ENCODE assay signal across 18 cellular contexts in the genomic region with DNA sequence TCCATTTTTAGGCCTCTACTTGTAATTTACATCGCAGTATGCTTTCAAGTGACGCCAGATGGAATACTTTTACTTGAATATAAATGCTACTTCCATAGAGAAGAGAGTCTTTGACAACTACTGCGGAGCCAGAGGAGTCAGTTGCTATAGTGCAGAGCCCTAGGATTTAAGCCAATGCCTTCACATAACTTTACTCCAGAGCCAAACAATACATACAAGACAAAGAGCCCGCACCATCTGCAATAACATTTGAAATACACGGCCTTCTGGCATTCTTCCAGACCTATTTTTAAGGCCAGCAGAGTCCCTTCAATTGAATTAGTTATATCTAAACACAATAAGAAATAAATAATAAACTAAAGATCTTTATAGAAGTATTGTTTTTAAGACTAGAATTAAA. TPM values are rescaled to one million over a fixed set of nuclear protein-coding genes. Genes with fewer than 3 reads are reported as not detected.
A peak's percentile ranks its signal among the peaks of the same experiment; 100 is the strongest.
DNase-seq lines count a peak whose midpoint lies in the region; ATAC-seq, FAIRE-seq and TF ChIP-seq lines count a peak whose summit lies in the region.
"Had no signal": no experiment of that assay in that cellular context is flagged by ENCODE, and none has a peak within 500 bp of the region (broad histone marks: within the 10 kb centered on the region; RNA-seq: fewer than 3 reads in every experiment).

No MANE protein-coding gene starts in this region.

- TF ChIP-seq CTCF in LNCaP clone FGC (IDR thresholded peaks at IDR 0.05; ENCODE audit: control insufficient read depth, extremely low read depth, insufficient read depth), result no peak
- no peak for TF ChIP-seq CTCF in astrocyte of the spinal cord (IDR thresholded peaks at IDR 0.05; ENCODE audit: low read depth, low read length)
- TF ChIP-seq CTCF in pancreas (IDR thresholded peaks at IDR 0.05), result no peak
- no peak for TF ChIP-seq CTCF in A673 (conservative IDR thresholded peaks at IDR 0.05; ENCODE audit: low read depth, low read length)

- H3K4me1 Mint-ChIP-seq in activated naive CD8-positive, alpha-beta T cell treated with anti-CD3 and anti-CD28 coated beads for 36 hours, result peaks cover 2% of the 10 kb centered on the region
- H3K4me1 Mint-ChIP-seq: activated T-helper 17 cell treated with anti-CD3 and anti-CD28 coated beads, Interleukin-2, amount 50 U/mL, for 72 hours; naive B cell had no signal

- 68 to 71% methylated on average over 5 of the region's 5 CpGs for WGBS in pancreas, 2 donors

- H3K9me3 Mint-ChIP-seq in activated naive CD8-positive, alpha-beta T cell treated with anti-CD3 and anti-CD28 coated beads for 36 hours, result no peaks in the 10 kb centered on the region
- H3K9me3 Mint-ChIP-seq: activated T-helper 17 cell treated with anti-CD3 and anti-CD28 coated beads, Interleukin-2, amount 50 U/mL, for 72 hours; naive B cell had no signal

- H3K27ac ChIP-seq in pancreas (no peak overlapping the region), A673 (ENCODE audit: low read depth, low read length, poor library complexity, severe bottlenecking) (no peak overlapping the region)
- H3K27ac ChIP-seq: parathyroid adenoma, spleen had no signal

- peak; percentile 46 for DNase-seq in LNCaP clone FGC (ENCODE audit: low read depth)
- DNase-seq in astrocyte of the spinal cord (ENCODE audit: low read depth, low spot score), result peak; percentile 66
- DNase-seq in globus pallidus (ENCODE audit: low spot score), result peak; percentile 14
- DNase-seq in pancreas, result no peak
- DNase-seq in A673 (ENCODE audit: low spot score), result no peak
- no peak for DNase-seq in GM19238 (ENCODE audit: insufficient read length, low spot score)
- DNase-seq in activated naive CD8-positive, alpha-beta T cell treated with anti-CD3 and anti-CD28 coated beads for 36 hours, result no peak
- DNase-seq: activated CD4-positive, CD25-positive, alpha-beta regulatory T cell treated with anti-CD3 and anti-CD28 coated beads, Interleukin-2, amount 50 U/mL, for 72 hours; Caco-2; glutamatergic neuron; MG63; naive B cell; spleen; T-helper 9 cell had no signal

- in situ Hi-C loops in astrocyte of the spinal cord (cut with HindIII; ENCODE audit: low sequenced_read_pairs), result no loop called here

- H3K9me3 ChIP-seq in pancreas (no peaks in the 10 kb centered on the region), A673 (ENCODE audit: low read depth, low read length, poor library complexity, severe bottlenecking) (no peaks in the 10 kb centered on the region)
- H3K9me3 ChIP-seq: Caco-2, MG63, spleen had no signal

- POLR2A ChIA-PET in A673 (lab: Charles Lee; ENCODE audit: low non-redundant PET), result no interaction called here

- H3K4me3 Mint-ChIP-seq in activated naive CD8-positive, alpha-beta T cell treated with anti-CD3 and anti-CD28 coated beads for 36 hours, result no peak overlapping the region
- H3K4me3 Mint-ChIP-seq: activated T-helper 17 cell treated with anti-CD3 and anti-CD28 coated beads, Interleukin-2, amount 50 U/mL, for 72 hours; naive B cell had no signal

- peak; percentile 77 for FAIRE-seq in pancreas (lab: Jason Lieb, UNC)

- BruUV-seq in A673 (replicated peaks; lab: Mats Ljungman, UMichigan), result no TSS peak

- H3K27ac Mint-ChIP-seq in activated naive CD8-positive, alpha-beta T cell treated with anti-CD3 and anti-CD28 coated beads for 36 hours, result no peak overlapping the region
- H3K27ac Mint-ChIP-seq: activated T-helper 17 cell treated with anti-CD3 and anti-CD28 coated beads, Interleukin-2, amount 50 U/mL, for 72 hours; naive B cell had no signal

- ATAC-seq in pancreas, result no peak
- no peak for ATAC-seq in GM21825 (IDR thresholded peaks at IDR 0.05; ENCODE audit: unreplicated experiment)
- ATAC-seq: activated T-helper 17 cell treated with anti-CD3 and anti-CD28 coated beads, Interleukin-2, amount 50 U/mL, for 72 hours had no signal

- H3K4me1 ChIP-seq in pancreas (peaks cover 0 to 6% (median 0%) of the 10 kb centered on the region in 3 donors), A673 (ENCODE audit: insufficient read depth, low read length, poor library complexity, severe bottlenecking) (peaks cover 27% of the 10 kb centered on the region)
- H3K4me1 ChIP-seq: parathyroid adenoma, spleen had no signal

- H3K4me3 ChIP-seq in LNCaP clone FGC (ENCODE audit: low read depth, low read length), result no peak overlapping the region
- H3K4me3 ChIP-seq in astrocyte of the spinal cord (ENCODE audit: low read depth, low read length), result no peak overlapping the region
- H3K4me3 ChIP-seq in pancreas, result no peak overlapping the region
- H3K4me3 ChIP-seq in A673 (ENCODE audit: low read depth, low read length, poor library complexity, severe bottlenecking), result no peak overlapping the region
- H3K4me3 ChIP-seq: lung, MG63, spleen had no signal

- peaks cover 20% of the 10 kb centered on the region for H3K36me3 Mint-ChIP-seq in activated naive CD8-positive, alpha-beta T cell treated with anti-CD3 and anti-CD28 coated beads for 36 hours

- H3K27me3 Mint-ChIP-seq in activated naive CD8-positive, alpha-beta T cell treated with anti-CD3 and anti-CD28 coated beads for 36 hours, result no peaks in the 10 kb centered on the region
- H3K27me3 Mint-ChIP-seq: activated T-helper 17 cell treated with anti-CD3 and anti-CD28 coated beads, Interleukin-2, amount 50 U/mL, for 72 hours; naive B cell had no signal

- CTCF ChIA-PET in A673 (lab: Charles Lee), result no interaction called here

- intact Hi-C loops in pancreas (cut with DNase I), result no loop called here
- intact Hi-C loops in A673 (cut with micrococcal nuclease; ENCODE audit: unreplicated experiment), result no loop called here

- H3K36me3 ChIP-seq in pancreas (peaks cover 0 to 8% (median 0%) of the 10 kb centered on the region in 3 donors), A673 (ENCODE audit: insufficient read depth, low read length, poor library complexity, severe bottlenecking) (peaks cover 9% of the 10 kb centered on the region)

- no peaks in the 10 kb centered on the region for H3K27me3 ChIP-seq in pancreas
- H3K27me3 ChIP-seq in A673 (replicated peaks; ENCODE audit: insufficient read depth, low read depth, low read length, poor library complexity), result no peaks in the 10 kb centered on the region
- H3K27me3 ChIP-seq: MG63, spleen had no signal

RNA-seq across cellular contexts. Expression of a gene that starts 59.4 kb away (rescaled TPM):
- total RNA-seq in pancreas (1 to 10 TPM; 4.7 to 9.0 (median 5.9) TPM), A673 (2021) (34.5 and 39.8 TPM in 2 replicates)
- polyA plus RNA-seq in pancreas, result 1 to 10 TPM; 2.4 to 3.7 TPM
- total RNA-seq in activated naive CD8-positive, alpha-beta T cell treated with anti-CD3 and anti-CD28 coated beads for 36 hours, result 10 to 100 TPM; 32.4 to 34.5 TPM

Comparison
In these comparisons a context has a peak if more than half of its experiments do, and no peak if none do; other contexts are left out.
1. DNase-seq: peak in LNCaP clone FGC (single experiment), astrocyte of the spinal cord (single experiment) and globus pallidus (single experiment); none in pancreas (0 of 6), A673 (single experiment), GM19238 (single experiment) and activated naive CD8-positive, alpha-beta T cell treated with anti-CD3 and anti-CD28 coated beads for 36 hours (single experiment).